Comparison of ENCODE assay signal across 10 cellular contexts in genomic region chr16:85491798-85492616, GRCh38.
DNase-seq lines count a peak whose midpoint lies in the region; ATAC-seq and TF ChIP-seq lines count a peak whose summit lies in the region.
"Had no signal": no experiment of that assay in that cellular context is flagged by ENCODE, and none has a peak within 500 bp of the region (broad histone marks: within the 10 kb centered on the region; RNA-seq: fewer than 3 reads in every experiment).

No MANE protein-coding gene starts in this region.

- H3K27me3 Mint-ChIP-seq in activated CD4-positive, alpha-beta T cell treated with anti-CD3 and anti-CD28 coated beads for 36 hours = peaks cover 3% of the 10 kb centered on the region
- H3K27me3 Mint-ChIP-seq in glutamatergic neuron (ENCODE audit: unreplicated experiment) = peaks cover 13% of the 10 kb centered on the region

- POLR2A ChIA-PET in activated CD4-positive, alpha-beta T cell treated with anti-CD3 and anti-CD28 coated beads for 36 hours (lab: Charles Lee) = interaction anchor here (0.5 kb wide), 1 partner anchor 391 kb away, joined by 5 read pairs; no protein-coding TSS in a partner anchor

- H3K18ac ChIP-seq in mesendoderm (ENCODE audit: low read length) = no peak overlapping the region

- TF ChIP-seq CTCF in epithelial cell of esophagus (IDR thresholded peaks at IDR 0.05; ENCODE audit: insufficient read depth, low read depth, low read length, missing control alignments) = no peak
- TF ChIP-seq CTCF in glutamatergic neuron (IDR thresholded peaks at IDR 0.05; ENCODE audit: partially characterized antibody, unreplicated experiment) = no peak

- H3K4me3 Mint-ChIP-seq in activated CD4-positive, alpha-beta T cell treated with anti-CD3 and anti-CD28 coated beads for 36 hours = no peak overlapping the region
- no peak overlapping the region for H3K4me3 Mint-ChIP-seq in glutamatergic neuron (ENCODE audit: unreplicated experiment)

- intact Hi-C loops in activated CD4-positive, alpha-beta T cell treated with anti-CD3 and anti-CD28 coated beads for 36 hours (cut with DNase I, micrococcal nuclease) = loop anchor here (1.0 to 5.0 kb wide), 3 partner anchors 100 to 120 kb away; partner anchors contain the start of gene GSE1 (in 1 of the 2)

- H3K56ac ChIP-seq in mesendoderm (ENCODE audit: low read length) = peak overlapping the region; percentile 76

- DNase-seq in activated CD4-positive, alpha-beta T cell treated with anti-CD3 and anti-CD28 coated beads for 36 hours = peak; percentile 16
- DNase-seq in activated CD4-positive, alpha-beta T cell treated with anti-CD3 and anti-CD28 coated beads for 1 hour = no peak
- DNase-seq in epithelial cell of esophagus (ENCODE audit: low read depth) (peak; percentile 59), mesendoderm (peak; percentile 79), ureter (ENCODE audit: low spot score) (peak; percentile 91), glutamatergic neuron (no peak), OCI-M2 (lab: John Stamatoyannopoulos, UW; ENCODE audit: unreplicated experiment) (no peak)
- DNase-seq: NCI-H1417 had no signal

- no peak overlapping the region for H2BK15ac ChIP-seq in mesendoderm (replicated peaks; ENCODE audit: low read depth)

- ATAC-seq in activated CD4-positive, alpha-beta T cell treated with anti-CD3 and anti-CD28 coated beads for 36 hours = no peak
- no peak for ATAC-seq in HG03108 (IDR thresholded peaks at IDR 0.05; ENCODE audit: unreplicated experiment)

- no peak overlapping the region for H2BK120ac ChIP-seq in mesendoderm (ENCODE audit: low read depth, low read length)

- no peak overlapping the region for H4K8ac ChIP-seq in mesendoderm (ENCODE audit: low read depth, low read length)

- no peaks in the 10 kb centered on the region for H3K79me2 ChIP-seq in mesendoderm (ENCODE audit: control insufficient read depth, insufficient read depth, low read length)

- H3K4ac ChIP-seq in mesendoderm (ENCODE audit: low read depth, low read length) = no peak overlapping the region

- no peaks in the 10 kb centered on the region for H3K79me1 ChIP-seq in mesendoderm (ENCODE audit: low read length)

- H3K4me1 ChIP-seq in mesendoderm (ENCODE audit: control insufficient read depth, low read depth, low read length) = peaks cover 5% of the 10 kb centered on the region

- no peak overlapping the region for H2AK5ac ChIP-seq in mesendoderm (ENCODE audit: low read length)

- H3K27ac Mint-ChIP-seq in activated CD4-positive, alpha-beta T cell treated with anti-CD3 and anti-CD28 coated beads for 36 hours = no peak overlapping the region
- H3K27ac Mint-ChIP-seq in glutamatergic neuron (ENCODE audit: unreplicated experiment) = no peak overlapping the region

- H3K36me3 ChIP-seq in mesendoderm (ENCODE audit: control insufficient read depth, insufficient read depth, low read length) = no peaks in the 10 kb centered on the region

- H4K5ac ChIP-seq in mesendoderm (ENCODE audit: low read length) = no peak overlapping the region

- WGBS in mesendoderm (ENCODE audit: extremely low coverage, insufficient coverage, low lambda C conversion rate) = no CpG with 5 or more reads among the region's 25 CpGs

- no peak overlapping the region for H3K4me3 ChIP-seq in epithelial cell of esophagus (ENCODE audit: low read length)
- no peak overlapping the region for H3K4me3 ChIP-seq in mesendoderm (ENCODE audit: low read length)
- H3K4me3 ChIP-seq: skin epidermis had no signal

- no peak overlapping the region for H2BK5ac ChIP-seq in mesendoderm (ENCODE audit: low read length)

- no peaks in the 10 kb centered on the region for H3K27me3 ChIP-seq in mesendoderm (ENCODE audit: insufficient read depth, low read length, poor library complexity)

- no peak overlapping the region for H3K23ac ChIP-seq in mesendoderm (ENCODE audit: low read length)

- H3K4me1 Mint-ChIP-seq in activated CD4-positive, alpha-beta T cell treated with anti-CD3 and anti-CD28 coated beads for 36 hours = peaks cover 1% of the 10 kb centered on the region
- peaks cover 34% of the 10 kb centered on the region for H3K4me1 Mint-ChIP-seq in glutamatergic neuron (ENCODE audit: low read depth, unreplicated experiment)

- H3K4me2 ChIP-seq in mesendoderm (ENCODE audit: low read length) = no peak overlapping the region

- peak overlapping the region; percentile 0 for H3K9ac ChIP-seq in mesendoderm (ENCODE audit: low read length)

- H3K27ac ChIP-seq in mesendoderm (ENCODE audit: low read depth, low read length) = no peak overlapping the region

- H3K36me3 Mint-ChIP-seq in activated CD4-positive, alpha-beta T cell treated with anti-CD3 and anti-CD28 coated beads for 36 hours (ENCODE audit: low read depth) = no peaks in the 10 kb centered on the region
- no peaks in the 10 kb centered on the region for H3K36me3 Mint-ChIP-seq in glutamatergic neuron (ENCODE audit: unreplicated experiment)

- H3K9me3 Mint-ChIP-seq in activated CD4-positive, alpha-beta T cell treated with anti-CD3 and anti-CD28 coated beads for 36 hours (ENCODE audit: low read depth) = no peaks in the 10 kb centered on the region
- H3K9me3 Mint-ChIP-seq in glutamatergic neuron (ENCODE audit: unreplicated experiment) = peaks cover 14% of the 10 kb centered on the region

- CTCF ChIA-PET in activated CD4-positive, alpha-beta T cell treated with anti-CD3 and anti-CD28 coated beads for 36 hours (lab: Charles Lee) = interaction anchor here (0.6 to 3.2 kb wide), 7 partner anchors 11 to 248 kb away, joined by 3 to 22 read pairs (median 3); no protein-coding TSS in a partner anchor

Comparison
In these comparisons a context has a peak if more than half of its experiments do, and no peak if none do; other contexts are left out.
1. DNase-seq: peak in activated CD4-positive, alpha-beta T cell treated with anti-CD3 and anti-CD28 coated beads for 36 hours (single experiment), epithelial cell of esophagus (single experiment), mesendoderm (single experiment) and ureter (single experiment); none in activated CD4-positive, alpha-beta T cell treated with anti-CD3 and anti-CD28 coated beads for 1 hour (single experiment), glutamatergic neuron (single experiment) and OCI-M2 (single experiment).